In genomic region chr3:156772588-156773206, GRCh38 we compare ENCODE assay signal across 19 cellular contexts. TPM values are rescaled to one million over a fixed set of nuclear protein-coding genes. Genes with fewer than 3 reads are reported as not detected.
DNase-seq lines count a peak whose midpoint lies in the region; ATAC-seq and TF ChIP-seq lines count a peak whose summit lies in the region.
"Had no signal": no experiment of that assay in that cellular context is flagged by ENCODE, and none has a peak within 500 bp of the region (broad histone marks: within the 10 kb centered on the region; RNA-seq: fewer than 3 reads in every experiment).

No MANE protein-coding gene starts in this region.

- no peak for ATAC-seq in foreskin keratinocyte
- no peak for ATAC-seq in HG03439 (IDR thresholded peaks at IDR 0.05; ENCODE audit: unreplicated experiment)
- no peak for ATAC-seq in GM21360 (IDR thresholded peaks at IDR 0.05; ENCODE audit: unreplicated experiment)
- ATAC-seq in HG03039 (IDR thresholded peaks at IDR 0.05; ENCODE audit: unreplicated experiment): no peak
- ATAC-seq: body of pancreas; stimulated activated effector memory CD8-positive, alpha-beta T cell treated with anti-CD3 and anti-CD28 coated beads, Interleukin-12 subunit alpha, Interleukin-12 subunit beta, amount 100 ng/mL, for 72 hours had no signal

- H3K4me3 ChIP-seq in GM23248: no peak overlapping the region
- H3K4me3 ChIP-seq: body of pancreas, tibial nerve had no signal

- TF ChIP-seq CTCF in foreskin keratinocyte (conservative IDR thresholded peaks at IDR 0.05): no peak

- peak overlapping the region; percentile 31 for H3K4me2 ChIP-seq in GM23248 (ENCODE audit: unreplicated experiment)

- H3K9me3 ChIP-seq in GM23248 (ENCODE audit: low read depth): no peaks in the 10 kb centered on the region
- H3K9me3 ChIP-seq: body of pancreas, tibial nerve had no signal

- H2AFZ ChIP-seq in GM23248: peak overlapping the region; percentile 50

- in situ Hi-C loops in GM23248 (cut with MboI): no loop called here

- H3K27ac ChIP-seq in GM23248 (no peak overlapping the region), foreskin keratinocyte (peak overlapping the region; percentile 26)
- H3K27ac ChIP-seq: body of pancreas, tibial nerve had no signal

- no peaks in the 10 kb centered on the region for H4K20me1 ChIP-seq in GM23248 (ENCODE audit: insufficient read depth)

- H3K27me3 ChIP-seq in GM23248 (replicated peaks; ENCODE audit: insufficient read depth) (no peaks in the 10 kb centered on the region), foreskin keratinocyte (no peaks in the 10 kb centered on the region)
- H3K27me3 ChIP-seq: body of pancreas, tibial nerve had no signal

- H3K4me1 ChIP-seq in GM23248 (ENCODE audit: insufficient read depth) (peaks cover 46% of the 10 kb centered on the region), foreskin keratinocyte (peaks cover 31% of the 10 kb centered on the region)
- H3K4me1 ChIP-seq: body of pancreas had no signal

- no peaks in the 10 kb centered on the region for H3K36me3 ChIP-seq in GM23248 (ENCODE audit: low read depth)
- H3K36me3 ChIP-seq: tibial nerve had no signal

- H3F3A ChIP-seq in GM23248 (ENCODE audit: insufficient read depth): peaks cover 36% of the 10 kb centered on the region

- H3K79me2 ChIP-seq in GM23248 (ENCODE audit: insufficient read depth): no peaks in the 10 kb centered on the region

- DNase-seq in COR-L47 (lab: John Stamatoyannopoulos, UW) (peak; percentile 10), GM23248 (peak; percentile 48), RPMI8226 (peak; percentile 40), foreskin keratinocyte (peak in 1 of 2 donors; percentile 46), germinal center (ENCODE audit: low spot score) (no peak)
- DNase-seq: activated CD4-positive, alpha-beta T cell treated with anti-CD3 and anti-CD28 coated beads, Interleukin-2, amount 10 ng/mL, durations not matched to agents 7 days and 5 days; activated naive CD4-positive, alpha-beta T cell treated with anti-CD3 and anti-CD28 coated beads, Interleukin-2, amount 50 U/mL, for 16 hours; activated T-cell treated with anti-CD3 and anti-CD28 coated beads, Interleukin-2, amount 50 U/mL, for 1 hour; erythroblast; HFFc6; NCI-H2081; NCI-H774; nephron progenitor cell had no signal

- WGBS in GM23248 (ENCODE audit: low coverage in 1 of 2, low lambda C conversion rate in 2 of 2, missing lambda C conversion rate in 2 of 2), 2 experiments: 1 to 15% methylated on average over 2 of the region's 2 CpGs

- H3K9me2 ChIP-seq in GM23248 (ENCODE audit: insufficient read depth): no peaks in the 10 kb centered on the region; the same call in 1 of the 2 replicates

- no peak overlapping the region for H3K9ac ChIP-seq in GM23248

RNA-seq across cellular contexts. Expression of gene LEKR1, which starts 53.5 kb away (rescaled TPM):
- 0.32 TPM in 1 of 2 replicates, not detected in the other for total RNA-seq in GM23248 (2014; rRNA removed; shearing (Covaris generic))
- polyA plus RNA-seq in GM23248 (2016; fragmentation: Nextera tagmentation; extraction: Ambion mirVana) (0.43 and 1.3 TPM in 2 replicates), foreskin keratinocyte (0.03 and 0.27 TPM in 2 replicates)
- 0.37 and 0.67 TPM in 2 replicates for total RNA-seq in foreskin keratinocyte
